Comparison of ENCODE assay signal across 13 cellular contexts in the genomic region with DNA sequence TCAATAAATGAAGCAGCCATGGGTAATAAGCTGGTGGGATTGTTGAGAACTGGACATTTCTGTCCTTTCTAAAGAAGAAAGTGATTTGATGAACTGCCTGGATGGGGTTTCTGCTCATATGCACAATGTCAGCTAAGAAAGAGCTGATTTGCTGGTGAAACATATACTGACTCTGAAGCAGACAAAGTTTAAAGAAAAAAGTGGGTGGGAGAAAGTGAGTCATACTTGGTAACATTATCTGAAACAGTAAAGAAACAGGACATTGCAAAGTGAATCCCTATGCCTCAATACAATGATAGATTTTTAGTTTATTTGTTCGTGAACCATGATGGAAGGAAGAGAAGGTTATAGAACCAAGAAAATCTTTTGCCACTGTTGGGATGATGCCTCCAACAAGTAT.
DNase-seq lines count a peak whose midpoint lies in the region; ATAC-seq lines count a peak whose summit lies in the region.
"Had no signal": no experiment of that assay in that cellular context is flagged by ENCODE, and none has a peak within 500 bp of the region (broad histone marks: within the 10 kb centered on the region; RNA-seq: fewer than 3 reads in every experiment).

No MANE protein-coding gene starts in this region.

- peaks cover 12% of the 10 kb centered on the region for H3K36me3 Mint-ChIP-seq in activated CD8-positive, alpha-beta memory T cell treated with anti-CD3 and anti-CD28 coated beads, Interleukin-2, amount 10 ng/mL, durations not matched to agents 7 days and 5 days
- H3K36me3 Mint-ChIP-seq in T-helper 17 cell (ENCODE audit: low read depth), result peaks cover 2% of the 10 kb centered on the region

- no peak overlapping the region for H3K4me3 Mint-ChIP-seq in activated CD8-positive, alpha-beta memory T cell treated with anti-CD3 and anti-CD28 coated beads, Interleukin-2, amount 10 ng/mL, durations not matched to agents 7 days and 5 days
- H3K4me3 Mint-ChIP-seq in T-helper 17 cell, result no peak overlapping the region
- H3K4me3 Mint-ChIP-seq: HFFc6 had no signal

- H3K9me3 ChIP-seq in T-helper 17 cell (ENCODE audit: control insufficient read depth, low read length, poor library complexity, severe bottlenecking), result no peaks in the 10 kb centered on the region
- H3K9me3 ChIP-seq: left lung, SJCRH30 had no signal

- CTCF ChIA-PET in activated CD8-positive, alpha-beta memory T cell treated with anti-CD3 and anti-CD28 coated beads, Interleukin-2, amount 10 ng/mL, durations not matched to agents 7 days and 5 days (lab: Charles Lee), result interaction anchor here (0.6 kb wide), 1 partner anchor 442 kb away, joined by 3 read pairs; no protein-coding TSS in a partner anchor

- H3K27me3 Mint-ChIP-seq in activated CD8-positive, alpha-beta memory T cell treated with anti-CD3 and anti-CD28 coated beads, Interleukin-2, amount 10 ng/mL, durations not matched to agents 7 days and 5 days, result no peaks in the 10 kb centered on the region
- peaks cover 14% of the 10 kb centered on the region for H3K27me3 Mint-ChIP-seq in T-helper 17 cell

- peaks cover 3% of the 10 kb centered on the region for H3K9me3 Mint-ChIP-seq in activated CD8-positive, alpha-beta memory T cell treated with anti-CD3 and anti-CD28 coated beads, Interleukin-2, amount 10 ng/mL, durations not matched to agents 7 days and 5 days (ENCODE audit: low read depth)
- H3K9me3 Mint-ChIP-seq: HFFc6 had no signal

- H3K4me1 Mint-ChIP-seq in activated CD8-positive, alpha-beta memory T cell treated with anti-CD3 and anti-CD28 coated beads, Interleukin-2, amount 10 ng/mL, durations not matched to agents 7 days and 5 days, result peaks cover 32% of the 10 kb centered on the region
- peaks cover 5% of the 10 kb centered on the region for H3K4me1 Mint-ChIP-seq in T-helper 17 cell

- no peak overlapping the region for H3K27ac Mint-ChIP-seq in activated CD8-positive, alpha-beta memory T cell treated with anti-CD3 and anti-CD28 coated beads, Interleukin-2, amount 10 ng/mL, durations not matched to agents 7 days and 5 days
- peak overlapping the region; percentile 12 for H3K27ac Mint-ChIP-seq in T-helper 17 cell
- H3K27ac Mint-ChIP-seq: HFFc6 had no signal

- peak; percentile 36 for ATAC-seq in activated CD8-positive, alpha-beta memory T cell treated with anti-CD3 and anti-CD28 coated beads, Interleukin-2, amount 10 ng/mL, durations not matched to agents 7 days and 5 days
- ATAC-seq in T-helper 17 cell, result no peak
- peak; percentile 62 for ATAC-seq in stimulated activated naive CD8-positive, alpha-beta T cell treated with anti-CD3 and anti-CD28 coated beads, Interleukin-15, Interleukin-2, amounts not matched to agents 100 U/mL and 50 U/mL, for 24 hours
- ATAC-seq: left lung had no signal

- DNase-seq in activated CD8-positive, alpha-beta memory T cell treated with anti-CD3 and anti-CD28 coated beads, Interleukin-2, amount 10 ng/mL, durations not matched to agents 7 days and 5 days, result no peak
- DNase-seq in activated CD8-positive, alpha-beta memory T cell treated with anti-CD3 and anti-CD28 coated beads, Interleukin-2, amount 50 U/mL, for 48 hours, result no peak
- DNase-seq in T-helper 17 cell, result no peak
- DNase-seq in fibroblast of peridontal ligament (ENCODE audit: extremely low read depth), result peak; percentile 8
- no peak for DNase-seq in stimulated activated naive CD8-positive, alpha-beta T cell treated with anti-CD3 and anti-CD28 coated beads, Interleukin-15, Interleukin-2, amounts not matched to agents 100 U/mL and 50 U/mL, for 24 hours
- DNase-seq in GOT3 (lab: John Stamatoyannopoulos, UW), result no peak
- DNase-seq in NCI-H82 (lab: John Stamatoyannopoulos, UW), result no peak
- no peak for DNase-seq in NCI-H187 treated with DMSO at 0.1 percent for 48 hours (lab: John Stamatoyannopoulos, UW)
- DNase-seq: DMS79 treated with DMSO at 0.1 percent for 48 hours, HFFc6, left lung, NCI-H446 had no signal
